ENCODE assay signal across 8 cellular contexts in genomic region chr17:29726721-29727252, GRCh38.
DNase-seq lines count a peak whose midpoint lies in the region; ATAC-seq and TF ChIP-seq lines count a peak whose summit lies in the region.

No MANE protein-coding gene starts in this region.

- H3K4me1 Mint-ChIP-seq in activated CD8-positive, alpha-beta memory T cell treated with anti-CD3 and anti-CD28 coated beads, Interleukin-2, amount 10 ng/mL, durations not matched to agents 7 days and 5 days: peaks cover 57% of the 10 kb centered on the region
- H3K4me1 Mint-ChIP-seq in stimulated activated naive CD8-positive, alpha-beta T cell treated with anti-CD3 and anti-CD28 coated beads, Interleukin-15, amount 100 ng/mL, for 72 hours: peaks cover 84% of the 10 kb centered on the region
- H3K4me1 Mint-ChIP-seq in MCF 10A (ENCODE audit: insufficient read depth, unreplicated experiment): peaks cover 23% of the 10 kb centered on the region

- POLR2A ChIA-PET in MCF 10A (lab: Yijun Ruan, JAX): interaction anchor here (0.6 to 1.2 kb wide), 5 partner anchors 23 to 558 kb away, joined by 3 read pairs; no protein-coding TSS in a partner anchor

- H3K27ac Mint-ChIP-seq in activated CD8-positive, alpha-beta memory T cell treated with anti-CD3 and anti-CD28 coated beads, Interleukin-2, amount 10 ng/mL, durations not matched to agents 7 days and 5 days: peak overlapping the region; percentile 61
- peak overlapping the region in 1 of 2 donors; percentile 94 for H3K27ac Mint-ChIP-seq in stimulated activated naive CD8-positive, alpha-beta T cell treated with anti-CD3 and anti-CD28 coated beads, Interleukin-15, amount 100 ng/mL, for 72 hours
- H3K27ac Mint-ChIP-seq in MCF 10A (ENCODE audit: low read depth, unreplicated experiment): no peak overlapping the region

- TF ChIP-seq CTCF in fibroblast of the aortic adventitia (IDR thresholded peaks at IDR 0.05; ENCODE audit: insufficient read depth, low read length) (no peak), MCF 10A (IDR thresholded peaks at IDR 0.05; ENCODE audit: unreplicated experiment) (no peak)

- intact Hi-C loops in MCF 10A (cut with micrococcal nuclease): no loop called here

- BruUV-seq in MCF 10A (replicated peaks; lab: Mats Ljungman, UMichigan): no TSS peak

- H3K27me3 ChIP-seq in SJCRH30: no peaks in the 10 kb centered on the region

- H3K9me3 Mint-ChIP-seq in activated CD8-positive, alpha-beta memory T cell treated with anti-CD3 and anti-CD28 coated beads, Interleukin-2, amount 10 ng/mL, durations not matched to agents 7 days and 5 days (ENCODE audit: low read depth): peaks cover 1% of the 10 kb centered on the region
- H3K9me3 Mint-ChIP-seq in stimulated activated naive CD8-positive, alpha-beta T cell treated with anti-CD3 and anti-CD28 coated beads, Interleukin-15, amount 100 ng/mL, for 72 hours: peaks cover 10 to 13% of the 10 kb centered on the region in 2 donors
- H3K9me3 Mint-ChIP-seq in MCF 10A (ENCODE audit: unreplicated experiment): peaks cover 22% of the 10 kb centered on the region

- H3K27ac ChIP-seq in SJCRH30: peak overlapping the region; percentile 95

- peaks cover 25% of the 10 kb centered on the region for H3K4me1 ChIP-seq in SJCRH30

- no peak overlapping the region for H3K4me3 Mint-ChIP-seq in activated CD8-positive, alpha-beta memory T cell treated with anti-CD3 and anti-CD28 coated beads, Interleukin-2, amount 10 ng/mL, durations not matched to agents 7 days and 5 days
- peak overlapping the region; percentile 56 to 71 for H3K4me3 Mint-ChIP-seq in stimulated activated naive CD8-positive, alpha-beta T cell treated with anti-CD3 and anti-CD28 coated beads, Interleukin-15, amount 100 ng/mL, for 72 hours
- H3K4me3 Mint-ChIP-seq in MCF 10A (ENCODE audit: unreplicated experiment): no peak overlapping the region

- CTCF ChIA-PET in activated CD8-positive, alpha-beta memory T cell treated with anti-CD3 and anti-CD28 coated beads, Interleukin-2, amount 10 ng/mL, durations not matched to agents 7 days and 5 days (lab: Charles Lee): interaction anchor here (0.6 to 1.2 kb wide), 2 partner anchors 72 to 85 kb away, joined by 3 read pairs; no protein-coding TSS in a partner anchor
- CTCF ChIA-PET in MCF 10A (lab: Yijun Ruan, JAX): interaction anchor here (0.8 kb wide), 1 partner anchor 210 kb away, joined by 3 read pairs; no protein-coding TSS in a partner anchor

- peak; percentile 56 for ATAC-seq in activated CD8-positive, alpha-beta memory T cell treated with anti-CD3 and anti-CD28 coated beads, Interleukin-2, amount 10 ng/mL, durations not matched to agents 7 days and 5 days
- ATAC-seq in stimulated activated naive CD8-positive, alpha-beta T cell treated with anti-CD3 and anti-CD28 coated beads, Interleukin-15, amount 100 ng/mL, for 72 hours: peak; percentile 70
- no peak for ATAC-seq in GM18867 (IDR thresholded peaks at IDR 0.05; ENCODE audit: unreplicated experiment)

- DNase-seq in activated CD8-positive, alpha-beta memory T cell treated with anti-CD3 and anti-CD28 coated beads, Interleukin-2, amount 10 ng/mL, durations not matched to agents 7 days and 5 days: no peak
- DNase-seq in activated CD8-positive, alpha-beta memory T cell treated with anti-CD3 and anti-CD28 coated beads, Interleukin-2, amount 50 U/mL, for 48 hours: no peak
- DNase-seq in SJCRH30 (peak; percentile 84 to 94), fibroblast of the aortic adventitia (ENCODE audit: low read depth) (peak; percentile 19), MCF 10A (ENCODE audit: unreplicated experiment) (no peak)
- DNase-seq in stimulated activated naive CD8-positive, alpha-beta T cell treated with anti-CD3 and anti-CD28 coated beads, Interleukin-15, amount 100 ng/mL, for 72 hours: no peak
- DNase-seq in stimulated activated naive CD4-positive, alpha-beta T cell treated with Interleukin-2 at 50 U/mL for 16 hours (lab: John Stamatoyannopoulos, UW): no peak

- H3K36me3 ChIP-seq in SJCRH30: no peaks in the 10 kb centered on the region

- H3K9me3 ChIP-seq in SJCRH30 (replicated peaks): peaks cover 7% of the 10 kb centered on the region; the same call in 1 of the 2 replicates

- peaks cover 30% of the 10 kb centered on the region for H3K36me3 Mint-ChIP-seq in activated CD8-positive, alpha-beta memory T cell treated with anti-CD3 and anti-CD28 coated beads, Interleukin-2, amount 10 ng/mL, durations not matched to agents 7 days and 5 days
- no peaks in the 10 kb centered on the region for H3K36me3 Mint-ChIP-seq in MCF 10A (ENCODE audit: insufficient read depth, unreplicated experiment)

- H3K4me3 ChIP-seq in SJCRH30 (0 out of 2 replicates have a peak overlapping the region, but pooled peaks have one; percentile 3), fibroblast of the aortic adventitia (ENCODE audit: low read depth, low read length) (no peak overlapping the region)

- no peaks in the 10 kb centered on the region for H3K27me3 Mint-ChIP-seq in activated CD8-positive, alpha-beta memory T cell treated with anti-CD3 and anti-CD28 coated beads, Interleukin-2, amount 10 ng/mL, durations not matched to agents 7 days and 5 days
- no peaks in the 10 kb centered on the region for H3K27me3 Mint-ChIP-seq in stimulated activated naive CD8-positive, alpha-beta T cell treated with anti-CD3 and anti-CD28 coated beads, Interleukin-15, amount 100 ng/mL, for 72 hours
- no peaks in the 10 kb centered on the region for H3K27me3 Mint-ChIP-seq in MCF 10A (ENCODE audit: insufficient read depth, unreplicated experiment)

Comparison
In these comparisons a context has a peak if more than half of its experiments do, and no peak if none do; other contexts are left out.
1. DNase-seq: peak in SJCRH30 (2 of 2) and fibroblast of the aortic adventitia (single experiment); none in activated CD8-positive, alpha-beta memory T cell treated with anti-CD3 and anti-CD28 coated beads, Interleukin-2, amount 10 ng/mL, durations not matched to agents 7 days and 5 days (single experiment), activated CD8-positive, alpha-beta memory T cell treated with anti-CD3 and anti-CD28 coated beads, Interleukin-2, amount 50 U/mL, for 48 hours (single experiment), stimulated activated naive CD8-positive, alpha-beta T cell treated with anti-CD3 and anti-CD28 coated beads, Interleukin-15, amount 100 ng/mL, for 72 hours (0 of 2), stimulated activated naive CD4-positive, alpha-beta T cell treated with Interleukin-2 at 50 U/mL for 16 hours (single experiment) and MCF 10A (single experiment).
2. H3K4me3 Mint-ChIP-seq: peak in stimulated activated naive CD8-positive, alpha-beta T cell treated with anti-CD3 and anti-CD28 coated beads, Interleukin-15, amount 100 ng/mL, for 72 hours (2 of 2); none in activated CD8-positive, alpha-beta memory T cell treated with anti-CD3 and anti-CD28 coated beads, Interleukin-2, amount 10 ng/mL, durations not matched to agents 7 days and 5 days (single experiment) and MCF 10A (single experiment).